Comparison of ENCODE assay signal across 22 cellular contexts in genomic region chr16:84959784-84960417, GRCh38.
"Had no signal": no experiment of that assay in that cellular context is flagged by ENCODE, and none has a peak within 500 bp of the region (broad histone marks: within the 10 kb centered on the region; RNA-seq: fewer than 3 reads in every experiment).

No MANE protein-coding gene starts in this region.

- H3K9me3 ChIP-seq: psoas muscle, sigmoid colon, thoracic aorta, transverse colon had no signal

- H3K4me1 ChIP-seq: psoas muscle, sigmoid colon, transverse colon had no signal

- H3K4me2 ChIP-seq: hepatocyte had no signal

- ATAC-seq: left colon; left ventricle myocardium superior; psoas muscle; stimulated activated naive B cell treated with anti-CD40 and anti-IgM and Interleukin-4, amounts not matched to agents 10 μg/mL and 1 μg/mL and 100 μg/mL, for 72 hours had no signal

- DNase-seq: effector CD4-positive, alpha-beta T cell; foreskin melanocyte; head of caudate nucleus; left colon; left ventricle myocardium superior; mesenchymal stem cell; midbrain; psoas muscle; retina; sigmoid colon; stimulated activated CD4-positive, alpha-beta T cell treated with anti-CD3 and anti-CD28 coated beads, Interleukin-2, amount 100 ng/mL, for 24 hours; stimulated activated CD4-positive, alpha-beta T cell treated with anti-CD3 and anti-CD28 coated beads, Interleukin-4, amount 100 ng/mL, for 4 hours; stimulated activated naive B cell treated with anti-CD40 and anti-IgM and Interleukin-4, amounts not matched to agents 10 μg/mL and 1 μg/mL and 100 μg/mL, for 72 hours; stimulated activated naive CD8-positive, alpha-beta T cell treated with anti-CD3 and anti-CD28 coated beads, Interleukin-15, amount 100 ng/mL, for 72 hours; substantia nigra; transverse colon had no signal

- H3K27ac ChIP-seq: coronary artery, hepatocyte, psoas muscle, sigmoid colon, skin epidermis, thoracic aorta, transverse colon had no signal

- H3K27me3 ChIP-seq: hepatocyte, sigmoid colon, transverse colon had no signal

- H3K4me3 ChIP-seq: coronary artery, hepatocyte, lung, psoas muscle, sigmoid colon, skin epidermis, thoracic aorta, transverse colon had no signal

- FAIRE-seq: endothelial cell of umbilical vein had no signal

- H3K79me2 ChIP-seq: hepatocyte had no signal

- H2AFZ ChIP-seq: hepatocyte had no signal

- H3K36me3 ChIP-seq: sigmoid colon, thoracic aorta, transverse colon had no signal
